16 cellular contexts compared by ENCODE assay signal in genomic region chr7:156475666-156476065, GRCh38.
DNase-seq lines count a peak whose midpoint lies in the region; ATAC-seq, FAIRE-seq and TF ChIP-seq lines count a peak whose summit lies in the region.
"Had no signal": no experiment of that assay in that cellular context is flagged by ENCODE, and none has a peak within 500 bp of the region (broad histone marks: within the 10 kb centered on the region; RNA-seq: fewer than 3 reads in every experiment).

No MANE protein-coding gene starts in this region.

- CTCF ChIA-PET in A549 (lab: Yijun Ruan, JAX) = interaction anchor here (5.3 to 9.1 kb wide), 2 partner anchors 661 to 670 kb away, joined by 55 to 67 read pairs; partner anchors contain the start of gene SHH
- CTCF ChIA-PET in HepG2 (lab: Yijun Ruan, JAX; ENCODE audit: low intra/inter-chr PET ratio, low total read pairs) = no interaction called here
- CTCF ChIA-PET in CD4-positive, alpha-beta memory T cell (lab: Charles Lee; ENCODE audit: partially characterized antibody) = interaction anchor here (0.9 kb wide), 1 partner anchor 15 kb away, joined by 3 read pairs; no protein-coding TSS in a partner anchor

- H3K4me3 Mint-ChIP-seq in chondrocyte (ENCODE audit: unreplicated experiment) = no peak overlapping the region
- H3K4me3 Mint-ChIP-seq in CD4-positive, alpha-beta memory T cell = no peak overlapping the region
- H3K4me3 Mint-ChIP-seq: GM23338 had no signal

- H4K20me1 ChIP-seq in HepG2 (ENCODE audit: insufficient read depth, low read length) = no peaks in the 10 kb centered on the region

- H3K27ac Mint-ChIP-seq in chondrocyte (ENCODE audit: unreplicated experiment) = peak overlapping the region; percentile 55
- H3K27ac Mint-ChIP-seq in CD4-positive, alpha-beta memory T cell = no peak overlapping the region
- H3K27ac Mint-ChIP-seq: GM23338 had no signal

- 34% methylated on average over 5 of the region's 5 CpGs for WGBS in A549 (ENCODE audit: missing lambda C conversion rate)
- WGBS in HepG2 (ENCODE audit: low lambda C conversion rate) = 88% methylated on average over 5 of the region's 5 CpGs

- no peak overlapping the region for H2AFZ ChIP-seq in HepG2 (ENCODE audit: low read length)
- H2AFZ ChIP-seq: GM23338, parathyroid adenoma had no signal

- H3K36me3 ChIP-seq in HepG2 (replicated peaks in 1 of 2; ENCODE audit: control insufficient read depth in 1 of 2, insufficient read depth in 2 of 2, low read length in 2 of 2) = no peaks in the 10 kb centered on the region
- no peaks in the 10 kb centered on the region for H3K36me3 ChIP-seq in CD4-positive, alpha-beta memory T cell (ENCODE audit: insufficient read depth, low read length)
- H3K36me3 ChIP-seq: SJCRH30 had no signal

- peaks cover 20% of the 10 kb centered on the region for H3K4me1 ChIP-seq in A549
- H3K4me1 ChIP-seq in HepG2 (ENCODE audit: insufficient read depth, low read length) = peaks cover 34% of the 10 kb centered on the region
- no peaks in the 10 kb centered on the region for H3K4me1 ChIP-seq in CD4-positive, alpha-beta memory T cell (ENCODE audit: insufficient read depth, low read length)
- H3K4me1 ChIP-seq: parathyroid adenoma, SJCRH30 had no signal

- peaks cover 22% of the 10 kb centered on the region for H3K4me1 Mint-ChIP-seq in chondrocyte (ENCODE audit: low read depth)
- H3K4me1 Mint-ChIP-seq in CD4-positive, alpha-beta memory T cell = no peaks in the 10 kb centered on the region

- H3K9ac ChIP-seq in HepG2 (ENCODE audit: insufficient read depth, low read depth, low read length) = no peak overlapping the region
- H3K9ac ChIP-seq: parathyroid adenoma had no signal

- ATAC-seq in A549 = peak; percentile 39 to 41; a peak in 3 of 6 replicates
- ATAC-seq in HepG2 = no peak
- no peak for ATAC-seq in GM21737 (IDR thresholded peaks at IDR 0.05; ENCODE audit: unreplicated experiment)
- ATAC-seq: GM23338 had no signal

- intact Hi-C loops in HepG2 (cut with micrococcal nuclease; ENCODE audit: unreplicated experiment) = no loop called here
- intact Hi-C loops in CD4-positive, alpha-beta memory T cell (cut with micrococcal nuclease) = no loop called here

- no peak overlapping the region; the same call in 2 of the 3 replicates for H3K4me2 ChIP-seq in A549
- no peak overlapping the region for H3K4me2 ChIP-seq in HepG2 (ENCODE audit: low read depth, low read length)
- H3K4me2 ChIP-seq: GM23338 had no signal

- H3K9me3 ChIP-seq in A549 = no peaks in the 10 kb centered on the region
- no peaks in the 10 kb centered on the region for H3K9me3 ChIP-seq in HepG2 (ENCODE audit: low read length)
- no peaks in the 10 kb centered on the region for H3K9me3 ChIP-seq in CD4-positive, alpha-beta memory T cell (ENCODE audit: control insufficient read depth in 1 of 2, low read length in 2 of 2)
- H3K9me3 ChIP-seq: SJCRH30 had no signal

- H3K27me3 ChIP-seq in HepG2 (ENCODE audit: control insufficient read depth in 1 of 2, insufficient read depth in 2 of 2, low read length in 2 of 2) = no peaks in the 10 kb centered on the region
- no peaks in the 10 kb centered on the region for H3K27me3 ChIP-seq in CD4-positive, alpha-beta memory T cell (ENCODE audit: insufficient read depth, low read length)

- peak; percentile 37 to 39 for DNase-seq in A549 (ENCODE audit: low read depth in 1 of 2, low spot score in 1 of 2)
- DNase-seq in HT-29 (ENCODE audit: low spot score) = peak; percentile 5
- no peak for DNase-seq in chondrocyte (ENCODE audit: low spot score)
- no peak for DNase-seq in HepG2 (ENCODE audit: low spot score)
- no peak for DNase-seq in NCI-H1436 (lab: John Stamatoyannopoulos, UW)
- DNase-seq in DMS114 treated with DMSO at 0.1 percent for 48 hours (lab: John Stamatoyannopoulos, UW; ENCODE audit: unreplicated experiment) = no peak
- DNase-seq in CD4-positive, alpha-beta memory T cell = no peak
- DNase-seq: activated CD4-positive, CD25-positive, alpha-beta regulatory T cell; activated T-cell treated with anti-CD3 and anti-CD28 coated beads for 4 hours; NCI-H510A; SJCRH30; stimulated activated CD4-positive, alpha-beta T cell treated with anti-CD3 and anti-CD28 coated beads, Interleukin-4, amount 100 ng/mL, for 1 hour had no signal

- TF ChIP-seq CTCF in A549 (IDR thresholded peaks at IDR 0.05) = no peak
- no peak for TF ChIP-seq CTCF in chondrocyte (IDR thresholded peaks at IDR 0.05)
- no peak for TF ChIP-seq CTCF in HepG2 (CRISPR knock-in tag; IDR thresholded peaks at IDR 0.05)

- TF ChIP-seq RAD21 in A549 (conservative IDR thresholded peaks at IDR 0.05 in 1 of 2, IDR thresholded peaks at IDR 0.05 in 1 of 2) (no peak), HepG2 (CRISPR knock-in tag; IDR thresholded peaks at IDR 0.05) (no peak)

- POLR2A ChIA-PET in A549 (lab: Yijun Ruan, JAX) = no interaction called here
- POLR2A ChIA-PET in HepG2 (lab: Yijun Ruan, JAX) = interaction anchor here (2.4 kb wide), 1 partner anchor 140 kb away, joined by 22 read pairs; no protein-coding TSS in a partner anchor
- POLR2A ChIA-PET in CD4-positive, alpha-beta memory T cell (lab: Charles Lee; ENCODE audit: partially characterized antibody) = no interaction called here

- FAIRE-seq in A549 (lab: Jason Lieb, UNC) = no peak
- no peak for FAIRE-seq in HepG2 (lab: Jason Lieb, UNC)
- FAIRE-seq: islet of Langerhans had no signal

- in situ Hi-C loops in HepG2 (cut with HindIII; ENCODE audit: extremely low pct_ligation_motif_present, low pct_unique_long_range_greater_than_20kb) = no loop called here

- H3K4me3 ChIP-seq in A549 = no peak overlapping the region
- no peak overlapping the region for H3K4me3 ChIP-seq in HepG2 (replicated peaks in 1 of 3; ENCODE audit: insufficient read depth in 1 of 3, low read depth in 2 of 3, low read length in 3 of 3)
- H3K4me3 ChIP-seq in CD4-positive, alpha-beta memory T cell (ENCODE audit: low read length in 2 of 2) = no peak overlapping the region
- H3K4me3 ChIP-seq: GM23338, SJCRH30 had no signal

- H3K9me3 Mint-ChIP-seq in chondrocyte (ENCODE audit: low read depth) = no peaks in the 10 kb centered on the region
- H3K9me3 Mint-ChIP-seq in CD4-positive, alpha-beta memory T cell = no peaks in the 10 kb centered on the region

- TF ChIP-seq POLR2A in A549 (IDR thresholded peaks at IDR 0.05; ENCODE audit: low read length) = no peak
- no peak for TF ChIP-seq POLR2A in HepG2 (IDR thresholded peaks at IDR 0.05; ENCODE audit: insufficient read depth in 1 of 2, low read depth in 2 of 2, low read length in 2 of 2)

- peaks cover 4% of the 10 kb centered on the region for H3K27me3 Mint-ChIP-seq in chondrocyte (ENCODE audit: low read depth)
- H3K27me3 Mint-ChIP-seq in CD4-positive, alpha-beta memory T cell = peaks cover 19 to 20% of the 10 kb centered on the region in 2 donors

- peaks cover 6% of the 10 kb centered on the region for H3K36me3 Mint-ChIP-seq in chondrocyte (ENCODE audit: low read depth)
- no peaks in the 10 kb centered on the region for H3K36me3 Mint-ChIP-seq in CD4-positive, alpha-beta memory T cell

- H3K27ac ChIP-seq in A549 (no peak overlapping the region), HepG2 (ENCODE audit: extremely low read length, insufficient read depth, low read length) (no peak overlapping the region)
- no peak overlapping the region for H3K27ac ChIP-seq in CD4-positive, alpha-beta memory T cell (ENCODE audit: low read depth, low read length)
- H3K27ac ChIP-seq: parathyroid adenoma, SJCRH30 had no signal

- no peaks in the 10 kb centered on the region for H3K79me2 ChIP-seq in HepG2 (ENCODE audit: insufficient read depth, low read length)
- H3K79me2 ChIP-seq: parathyroid adenoma had no signal

- TF ChIP-seq EP300 in A549 (IDR thresholded peaks at IDR 0.05) = no peak
- no peak for TF ChIP-seq EP300 in HepG2 (IDR thresholded peaks at IDR 0.05; ENCODE audit: low read depth in 2 of 2, low read length in 2 of 2)
- no peak for TF ChIP-seq EP300 in HepG2 (CRISPR knock-in tag; IDR thresholded peaks at IDR 0.05; ENCODE audit: borderline replicate concordance)

- BruUV-seq in HepG2 (replicated peaks; lab: Mats Ljungman, UMichigan) = no TSS peak

TF ChIP-seq in A549, 52 proteins besides CTCF, POLR2A, EP300 and RAD21:
- TF ChIP-seq PBX3 (IDR thresholded peaks at IDR 0.05) (no peak), NR3C1 (IDR thresholded peaks at IDR 0.05) (no peak), MAX (IDR thresholded peaks at IDR 0.05) (peak; percentile 52; the same call in 1 of the 2 replicates), MYC (IDR thresholded peaks at IDR 0.05; ENCODE audit: borderline replicate concordance, low read length) (no peak)

TF ChIP-seq in HepG2, 621 proteins besides CTCF, POLR2A, EP300 and RAD21:
- TF ChIP-seq ZFP36L1 (CRISPR knock-in tag; IDR thresholded peaks at IDR 0.05) (0 out of 2 replicates have a peak, but pooled peaks have one; percentile 11), PHF8 (CRISPR knock-in tag; IDR thresholded peaks at IDR 0.05) (no peak), HES4 (CRISPR knock-in tag; IDR thresholded peaks at IDR 0.05; ENCODE audit: borderline replicate concordance) (no peak), FOXO4 (CRISPR knock-in tag; conservative IDR thresholded peaks at IDR 0.05) (0 out of 2 replicates have a peak, but pooled peaks have one; percentile 18), ZNF296 (CRISPR knock-in tag; conservative IDR thresholded peaks at IDR 0.05) (0 out of 2 replicates have a peak, but pooled peaks have one; percentile 20), FOSL2 (CRISPR knock-in tag; IDR thresholded peaks at IDR 0.05) (peak; percentile 48; the same call in 1 of the 2 replicates)
TF ChIP-seq in HepG2: peak in this region for 4.

Comparison
In these comparisons a context has a peak if more than half of its experiments do, and no peak if none do; other contexts are left out.
1. ATAC-seq: peak in A549 (2 of 2); none in HepG2 (single experiment) and GM21737 (single experiment).
2. DNase-seq: peak in A549 (2 of 2) and HT-29 (single experiment); none in chondrocyte (single experiment), HepG2 (single experiment), NCI-H1436 (single experiment), DMS114 treated with DMSO at 0.1 percent for 48 hours (single experiment) and CD4-positive, alpha-beta memory T cell (0 of 5).
3. Of the 38 proteins assayed by ChIP-seq in both HepG2 and A549: peak only in HepG2: FOSL2; only in A549: MAX; in both: none; in neither: 36.